ENCODE assay signal across 1 cellular context in genomic region chr1:224996266-224996665, GRCh38.
TF ChIP-seq lines count a peak whose summit lies in the region.

No MANE protein-coding gene starts in this region.

TF ChIP-seq in H1, 55 proteins besides CTCF, POLR2A, EP300 and RAD21 (continued from another document):
- no peak for TF ChIP-seq CHD7 (IDR thresholded peaks at IDR 0.05; ENCODE audit: insufficient replicate concordance, low read length)
